Comparison of ENCODE assay signal across 12 cellular contexts in genomic region chr3:149634072-149634471, GRCh38.
"Had no signal": no experiment of that assay in that cellular context is flagged by ENCODE, and none has a peak within 500 bp of the region (broad histone marks: within the 10 kb centered on the region; RNA-seq: fewer than 3 reads in every experiment).

No MANE protein-coding gene starts in this region.

- H3K4me1 Mint-ChIP-seq: activated T-helper 17 cell treated with anti-CD3 and anti-CD28 coated beads, Interleukin-2, amount 50 U/mL, for 72 hours; naive B cell; stimulated activated naive B cell treated with anti-CD40 and anti-IgM and Interleukin-4, amounts not matched to agents 10 μg/mL and 1 μg/mL and 100 μg/mL, for 72 hours had no signal

- H3K9me3 ChIP-seq: pancreas, upper lobe of left lung had no signal

- H3K27ac ChIP-seq: foreskin keratinocyte, pancreas had no signal

- DNase-seq: activated CD4-positive, alpha-beta T cell treated with anti-CD3 and anti-CD28 coated beads, Interleukin-2, amount 50 U/mL, for 1 hour; activated CD8-positive, alpha-beta memory T cell treated with anti-CD3 and anti-CD28 coated beads for 24 hours; activated naive CD4-positive, alpha-beta T cell treated with Interleukin-2 at 50 U/mL for 16 hours; foreskin keratinocyte; left cardiac atrium; naive B cell; pancreas; stimulated activated CD4-positive, alpha-beta T cell treated with anti-CD3 and anti-CD28 coated beads, Interleukin-2, amount 100 ng/mL, for 48 hours; stimulated activated naive B cell treated with anti-CD40 and anti-IgM and Interleukin-4, amounts not matched to agents 10 μg/mL and 1 μg/mL and 100 μg/mL, for 72 hours; substantia nigra; upper lobe of left lung had no signal

- H3K4me3 Mint-ChIP-seq: activated T-helper 17 cell treated with anti-CD3 and anti-CD28 coated beads, Interleukin-2, amount 50 U/mL, for 72 hours; naive B cell; stimulated activated naive B cell treated with anti-CD40 and anti-IgM and Interleukin-4, amounts not matched to agents 10 μg/mL and 1 μg/mL and 100 μg/mL, for 72 hours had no signal

- H3K4me1 ChIP-seq: foreskin keratinocyte, pancreas had no signal

- H3K9me3 Mint-ChIP-seq: activated T-helper 17 cell treated with anti-CD3 and anti-CD28 coated beads, Interleukin-2, amount 50 U/mL, for 72 hours; naive B cell; stimulated activated naive B cell treated with anti-CD40 and anti-IgM and Interleukin-4, amounts not matched to agents 10 μg/mL and 1 μg/mL and 100 μg/mL, for 72 hours had no signal

- H3K27me3 ChIP-seq: foreskin keratinocyte, pancreas, upper lobe of left lung had no signal

- ATAC-seq: activated T-helper 17 cell treated with anti-CD3 and anti-CD28 coated beads, Interleukin-2, amount 50 U/mL, for 72 hours; foreskin keratinocyte; stimulated activated naive B cell treated with anti-CD40 and anti-IgM and Interleukin-4, amounts not matched to agents 10 μg/mL and 1 μg/mL and 100 μg/mL, for 72 hours had no signal

- H3K27ac Mint-ChIP-seq: activated T-helper 17 cell treated with anti-CD3 and anti-CD28 coated beads, Interleukin-2, amount 50 U/mL, for 72 hours; naive B cell; stimulated activated naive B cell treated with anti-CD40 and anti-IgM and Interleukin-4, amounts not matched to agents 10 μg/mL and 1 μg/mL and 100 μg/mL, for 72 hours had no signal

- H3K36me3 ChIP-seq: pancreas, upper lobe of left lung had no signal

- H3K4me3 ChIP-seq: pancreas, upper lobe of left lung had no signal

- H3K36me3 Mint-ChIP-seq: naive B cell; stimulated activated naive B cell treated with anti-CD40 and anti-IgM and Interleukin-4, amounts not matched to agents 10 μg/mL and 1 μg/mL and 100 μg/mL, for 72 hours had no signal
